ENCODE assay signal across 13 cellular contexts in genomic region chr4:165330071-165330470, GRCh38. TPM values are rescaled to one million over a fixed set of nuclear protein-coding genes. Genes with fewer than 3 reads are reported as not detected.
DNase-seq lines count a peak whose midpoint lies in the region; ATAC-seq, FAIRE-seq and TF ChIP-seq lines count a peak whose summit lies in the region.
"Had no signal": no experiment of that assay in that cellular context is flagged by ENCODE, and none has a peak within 500 bp of the region (broad histone marks: within the 10 kb centered on the region; RNA-seq: fewer than 3 reads in every experiment).

No MANE protein-coding gene starts in this region.

- DNase-seq in mammary epithelial cell (no peak), breast epithelium (ENCODE audit: low spot score in 2 of 2) (no peak), astrocyte of the cerebellum (ENCODE audit: low read depth) (no peak), kidney epithelial cell (ENCODE audit: low read depth) (no peak), upper lobe of right lung (no peak), GM19239 (ENCODE audit: insufficient read length, low spot score) (no peak), erythroblast (lab: John Stamatoyannopoulos, UW) (no peak), RKO (ENCODE audit: low spot score) (no peak)
- DNase-seq: central memory CD4-positive, alpha-beta T cell; hypothalamus; uterus had no signal

- H3K36me3 ChIP-seq in mammary epithelial cell (ENCODE audit: insufficient read depth, low read length) (peaks cover 37% of the 10 kb centered on the region), breast epithelium (no peaks in the 10 kb centered on the region), kidney epithelial cell (ENCODE audit: control insufficient read depth, insufficient read depth, low read length) (no peaks in the 10 kb centered on the region), upper lobe of right lung (peaks cover 14% of the 10 kb centered on the region)
- H3K36me3 ChIP-seq: uterus had no signal

- peak overlapping the region; percentile 89 for H3K4me2 ChIP-seq in mammary epithelial cell (ENCODE audit: insufficient read depth, low read depth, low read length)

- peaks cover 76% of the 10 kb centered on the region for H3K79me2 ChIP-seq in mammary epithelial cell (ENCODE audit: insufficient read depth, low read length)

- H3K4me3 ChIP-seq in mammary epithelial cell (replicated peaks in 1 of 3; ENCODE audit: insufficient read depth in 1 of 3, low read depth in 2 of 3, low read length in 3 of 3) (peak overlapping the region; percentile 84 to 98 (median 92)), breast epithelium (no peak overlapping the region), astrocyte of the cerebellum (ENCODE audit: low read depth, low read length) (peak overlapping the region; percentile 81), kidney epithelial cell (ENCODE audit: low read depth, low read length) (peak overlapping the region; percentile 82), upper lobe of right lung (peak overlapping the region; percentile 92)
- H3K4me3 ChIP-seq: uterus had no signal

- dilution Hi-C loops in mammary epithelial cell (cut with HindIII; ENCODE audit: low sequenced_read_pairs) = no loop called here

- BruUV-seq in mammary epithelial cell (replicated peaks; lab: Mats Ljungman, UMichigan) = no TSS peak

- H2AFZ ChIP-seq in mammary epithelial cell (ENCODE audit: low read depth, low read length) = no peak overlapping the region

- TF ChIP-seq CTCF in mammary epithelial cell (conservative IDR thresholded peaks at IDR 0.05 in 1 of 2, IDR thresholded peaks at IDR 0.05 in 1 of 2; ENCODE audit: extremely low read depth in 1 of 2, insufficient read depth in 1 of 2, low read depth in 1 of 2, low read length in 2 of 2) (no peak), breast epithelium (IDR thresholded peaks at IDR 0.05) (no peak), astrocyte of the cerebellum (IDR thresholded peaks at IDR 0.05; ENCODE audit: low read depth, low read length, missing control alignments) (no peak), kidney epithelial cell (IDR thresholded peaks at IDR 0.05; ENCODE audit: insufficient read depth, low read length, poor library complexity, severe bottlenecking) (no peak), upper lobe of right lung (IDR thresholded peaks at IDR 0.05) (no peak)

- H3K27ac ChIP-seq in mammary epithelial cell (ENCODE audit: insufficient read depth, low read depth, low read length) = no peak overlapping the region
- H3K27ac ChIP-seq in breast epithelium = no peak overlapping the region
- no peak overlapping the region for H3K27ac ChIP-seq in upper lobe of right lung
- H3K27ac ChIP-seq: C4-2B, uterus had no signal

- intact Hi-C loops in mammary epithelial cell (cut with micrococcal nuclease) (no loop called here), breast epithelium (cut with DNase I; ENCODE audit: low total_unique reads) (no loop called here), upper lobe of right lung (cut with DNase I) (no loop called here)

- peaks cover 41% of the 10 kb centered on the region for H3K4me1 ChIP-seq in mammary epithelial cell (ENCODE audit: insufficient read depth, low read length)
- H3K4me1 ChIP-seq in breast epithelium = peaks cover 0 to 4% of the 10 kb centered on the region in 2 donors
- peaks cover 5% of the 10 kb centered on the region for H3K4me1 ChIP-seq in upper lobe of right lung
- H3K4me1 ChIP-seq: uterus had no signal

- no peak for FAIRE-seq in GM19239 (lab: Jason Lieb, UNC)

- H3K27me3 ChIP-seq in mammary epithelial cell (ENCODE audit: insufficient read depth, low read length) = no peaks in the 10 kb centered on the region
- no peaks in the 10 kb centered on the region for H3K27me3 ChIP-seq in breast epithelium
- H3K27me3 ChIP-seq in kidney epithelial cell (ENCODE audit: control insufficient read depth, insufficient read depth, low read length) = no peaks in the 10 kb centered on the region
- H3K27me3 ChIP-seq in upper lobe of right lung = no peaks in the 10 kb centered on the region
- H3K27me3 ChIP-seq: uterus had no signal

- 83% methylated on average over 2 of the region's 2 CpGs for WGBS in mammary epithelial cell (ENCODE audit: low coverage, missing lambda C conversion rate)

- no peak for ATAC-seq in upper lobe of right lung

- H3K9ac ChIP-seq in mammary epithelial cell (ENCODE audit: insufficient read depth, low read length) = peak overlapping the region; percentile 39

- H4K20me1 ChIP-seq in mammary epithelial cell (ENCODE audit: insufficient read depth, low read length) = peaks cover 45% of the 10 kb centered on the region

- in situ Hi-C loops in mammary epithelial cell (cut with MboI; ENCODE audit: low sequenced_read_pairs in 2 of 2) (loop anchor here in 1 of 2 donors (25.0 kb wide), 1 partner anchor 132 kb away; no protein-coding TSS in a partner anchor), astrocyte of the cerebellum (cut with HindIII; ENCODE audit: low sequenced_read_pairs) (no loop called here)

- CTCF ChIA-PET in mammary epithelial cell (lab: Charles Lee; ENCODE audit: low non-redundant PET) = no interaction called here

- peaks cover 5% of the 10 kb centered on the region for H3K9me3 ChIP-seq in mammary epithelial cell (replicated peaks; ENCODE audit: insufficient read depth, low read length)
- H3K9me3 ChIP-seq in breast epithelium = no peaks in the 10 kb centered on the region
- no peaks in the 10 kb centered on the region for H3K9me3 ChIP-seq in upper lobe of right lung
- H3K9me3 ChIP-seq: uterus had no signal

- TF ChIP-seq POLR2A in breast epithelium (IDR thresholded peaks at IDR 0.05) (no peak), erythroblast (IDR thresholded peaks at IDR 0.05; ENCODE audit: low read length) (no peak)

RNA-seq across cellular contexts. Expression of gene MSMO1, which starts 2.6 kb away (rescaled TPM):
- 100 to 1,000 TPM; 284 to 459 TPM for total RNA-seq in mammary epithelial cell
- 248 TPM for polyA plus RNA-seq in mammary epithelial cell
- polyA minus RNA-seq in mammary epithelial cell = 297 TPM
- total RNA-seq in breast epithelium = 10 to 100 TPM; 11.8 to 35.3 (median 24.6) TPM
- 192 and 228 TPM in 2 replicates for total RNA-seq in kidney epithelial cell
- 213 TPM for total RNA-seq in upper lobe of right lung

RNA-seq across cellular contexts. Expression of gene CPE, which starts 48.7 kb away (rescaled TPM):
- total RNA-seq in mammary epithelial cell (10 to 100 TPM; 10.0 to 19.8 TPM), breast epithelium (100 to 1,000 TPM; 106 to 129 (median 114) TPM), kidney epithelial cell (8.9 and 10.7 TPM in 2 replicates), upper lobe of right lung (63.6 TPM)
- 8.3 TPM for polyA plus RNA-seq in mammary epithelial cell
- 3.9 TPM for polyA minus RNA-seq in mammary epithelial cell
- polyA plus RNA-seq: IgD-negative memory B cell had no signal

Comparison
In these comparisons a context has a peak if more than half of its experiments do, and no peak if none do; other contexts are left out.
1. H3K4me3 ChIP-seq: peak in mammary epithelial cell (3 of 3), astrocyte of the cerebellum (single experiment), kidney epithelial cell (single experiment) and upper lobe of right lung (single experiment); none in breast epithelium (0 of 3).